19 cellular contexts compared by ENCODE assay signal in genomic region chr12:23707270-23707669, GRCh38.
"Had no signal": no experiment of that assay in that cellular context is flagged by ENCODE, and none has a peak within 500 bp of the region (broad histone marks: within the 10 kb centered on the region; RNA-seq: fewer than 3 reads in every experiment).

No MANE protein-coding gene starts in this region.

- H3K4me3 Mint-ChIP-seq: activated CD4-positive, alpha-beta memory T cell treated with anti-CD3 and anti-CD28 coated beads for 36 hours; activated CD4-positive, alpha-beta T cell treated with anti-CD3 and anti-CD28 coated beads, Interleukin-2, amount 10 ng/mL, durations not matched to agents 7 days and 5 days; activated naive CD8-positive, alpha-beta T cell; activated T-cell treated with anti-CD3 and anti-CD28 coated beads, Interleukin-2, amount 50 U/mL, for 4 hours; T-helper 17 cell had no signal

- H3K9me3 Mint-ChIP-seq: activated CD4-positive, alpha-beta T cell treated with anti-CD3 and anti-CD28 coated beads, Interleukin-2, amount 10 ng/mL, durations not matched to agents 7 days and 5 days had no signal

- DNase-seq: activated CD4-positive, alpha-beta memory T cell treated with anti-CD3 and anti-CD28 coated beads for 36 hours; activated CD4-positive, alpha-beta T cell treated with anti-CD3 and anti-CD28 coated beads, Interleukin-2, amount 10 ng/mL, durations not matched to agents 7 days and 5 days; activated CD4-positive, CD25-positive, alpha-beta regulatory T cell; activated CD8-positive, alpha-beta memory T cell treated with anti-CD3 and anti-CD28 coated beads for 24 hours; activated effector memory CD4-positive, alpha-beta T cell treated with anti-CD3 and anti-CD28 coated beads, Interleukin-2, amount 50 U/mL, for 16 hours; activated naive CD4-positive, alpha-beta T cell treated with Interleukin-2 at 50 U/mL for 16 hours; activated T-cell treated with anti-CD3 and anti-CD28 coated beads, Interleukin-2, amount 50 U/mL, for 4 hours; Karpas-422; NCI-H1105 treated with DMSO at 0.1 percent for 48 hours; NCI-H1436 treated with DMSO at 0.1 percent for 48 hours; NCI-H187; NCI-H2081; NCI-H510A treated with DMSO at 0.1 percent for 48 hours; Peyer's patch; SHP77; T-helper 17 cell had no signal

- H3K36me3 ChIP-seq: Peyer's patch, SJSA1 had no signal

- H3K4me1 Mint-ChIP-seq: activated CD4-positive, alpha-beta T cell treated with anti-CD3 and anti-CD28 coated beads, Interleukin-2, amount 10 ng/mL, durations not matched to agents 7 days and 5 days; T-helper 17 cell had no signal

- H3K9me3 ChIP-seq: Peyer's patch, SJSA1 had no signal

- H3K36me3 Mint-ChIP-seq: activated CD4-positive, alpha-beta memory T cell treated with anti-CD3 and anti-CD28 coated beads for 36 hours; activated naive CD8-positive, alpha-beta T cell had no signal

- H3K27me3 Mint-ChIP-seq: activated CD4-positive, alpha-beta memory T cell treated with anti-CD3 and anti-CD28 coated beads for 36 hours; activated CD4-positive, alpha-beta T cell treated with anti-CD3 and anti-CD28 coated beads, Interleukin-2, amount 10 ng/mL, durations not matched to agents 7 days and 5 days; activated naive CD8-positive, alpha-beta T cell; T-helper 17 cell had no signal

- H3K4me1 ChIP-seq: Peyer's patch, SJSA1 had no signal

- H3K27ac Mint-ChIP-seq: activated CD4-positive, alpha-beta memory T cell treated with anti-CD3 and anti-CD28 coated beads for 36 hours; activated CD4-positive, alpha-beta T cell treated with anti-CD3 and anti-CD28 coated beads, Interleukin-2, amount 10 ng/mL, durations not matched to agents 7 days and 5 days; activated naive CD8-positive, alpha-beta T cell; T-helper 17 cell had no signal

- H3K27me3 ChIP-seq: Peyer's patch, SJSA1 had no signal

- H3K27ac ChIP-seq: Peyer's patch, SJSA1, VCaP had no signal

- H3K4me3 ChIP-seq: Peyer's patch, SJSA1 had no signal
